Comparison of ENCODE assay signal across 17 cellular contexts in the genomic region with DNA sequence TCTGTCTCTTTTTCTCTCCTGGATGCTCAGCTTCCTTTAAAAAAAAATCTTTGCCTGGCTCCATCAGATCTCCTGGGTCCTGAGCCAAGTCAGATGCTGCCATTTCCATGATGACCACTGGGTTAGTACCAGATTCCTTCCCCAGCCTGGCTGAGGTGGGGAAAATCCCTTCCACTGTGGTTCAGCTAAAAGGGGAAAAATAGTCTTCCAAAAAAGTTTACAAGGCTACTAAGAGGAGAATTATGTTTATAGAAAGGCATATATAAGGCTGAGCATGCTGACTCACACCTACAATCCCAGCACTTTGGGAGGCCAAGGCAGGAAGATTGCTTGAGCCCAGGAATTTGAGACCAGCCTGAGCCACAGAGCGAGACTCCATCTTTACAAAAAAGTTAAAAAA. TPM values are rescaled to one million over a fixed set of nuclear protein-coding genes. Genes with fewer than 3 reads are reported as not detected.
DNase-seq lines count a peak whose midpoint lies in the region; ATAC-seq and TF ChIP-seq lines count a peak whose summit lies in the region.
"Had no signal": no experiment of that assay in that cellular context is flagged by ENCODE, and none has a peak within 500 bp of the region (broad histone marks: within the 10 kb centered on the region; RNA-seq: fewer than 3 reads in every experiment).

No MANE protein-coding gene starts in this region.

- CTCF ChIA-PET in BJ (lab: Yijun Ruan, JAX) = interaction anchor here (1.0 to 1.6 kb wide), 3 partner anchors 8 to 24 kb away, joined by 3 to 7 read pairs (median 3); no protein-coding TSS in a partner anchor

- no peaks in the 10 kb centered on the region for H3K27me3 ChIP-seq in BJ (ENCODE audit: control insufficient read depth, insufficient read depth, low read length)
- H3K27me3 ChIP-seq: BLaER1, SJSA1 had no signal

- H3K36me3 ChIP-seq in BJ (ENCODE audit: control insufficient read depth, insufficient read depth, low read length) = no peaks in the 10 kb centered on the region
- H3K36me3 ChIP-seq: BLaER1, SJSA1 had no signal

- H3K4me3 ChIP-seq in BJ (ENCODE audit: low read depth, low read length) = no peak overlapping the region
- H3K4me3 ChIP-seq: BLaER1, GM12878, SJSA1 had no signal

- no peaks in the 10 kb centered on the region for H3K9me3 Mint-ChIP-seq in HFFc6

- no peaks in the 10 kb centered on the region; the same call in 1 of the 2 replicates for H3K27me3 Mint-ChIP-seq in HFFc6 (ENCODE audit: insufficient read depth)

- no peak overlapping the region for H3K27ac Mint-ChIP-seq in HFFc6

- no peaks in the 10 kb centered on the region for H3K36me3 Mint-ChIP-seq in HFFc6 (ENCODE audit: low read depth)

- in situ Hi-C loops in ACHN (cut with HindIII; ENCODE audit: low pct_ligation_motif_present, low pct_unique_long_range_greater_than_20kb, low sequenced_read_pairs) = loop anchor here (25.0 kb wide), 1 partner anchor 183 kb away; the partner anchor contains the start of gene SLC17A8

- POLR2A ChIA-PET in BJ (lab: Charles Lee) = no interaction called here

- H3K4me1 Mint-ChIP-seq in HFFc6 (ENCODE audit: low read depth) = peaks cover 8% of the 10 kb centered on the region

- H3K4me3 Mint-ChIP-seq in HFFc6 = no peak overlapping the region

- TF ChIP-seq CTCF in BJ (IDR thresholded peaks at IDR 0.05; ENCODE audit: insufficient read depth, low read depth, low read length) (no peak), HFFc6 (IDR thresholded peaks at IDR 0.05) (no peak)

- DNase-seq in BJ (ENCODE audit: low read depth) (peak; percentile 26), HFFc6 (peak; percentile 7), astrocyte of the hippocampus (ENCODE audit: low read depth, low spot score) (peak; percentile 19), kidney tubule cell (ENCODE audit: low spot score) (peak; percentile 65), OCI-M2 (lab: John Stamatoyannopoulos, UW; ENCODE audit: unreplicated experiment) (no peak), ACHN (no peak)
- DNase-seq: KG1, MM.1S, NCI-H1105 treated with DMSO at 0.1 percent for 48 hours, NCI-H187 treated with DMSO at 0.1 percent for 48 hours, NCI-H2171 treated with DMSO at 0.1 percent for 48 hours, NCI-H510A had no signal

- no peak for ATAC-seq in activated CD4-positive, CD25-positive, alpha-beta regulatory T cell treated with anti-CD3 and anti-CD28 coated beads, Interleukin-2, amount 50 U/mL, for 24 hours
- no peak for ATAC-seq in HG02623 (IDR thresholded peaks at IDR 0.05; ENCODE audit: unreplicated experiment)
- ATAC-seq: GM12878 had no signal

RNA-seq across cellular contexts. Expression of gene GAS2L3, which starts 28.4 kb away (rescaled TPM):
- 4.9 and 10.5 TPM in 2 replicates for polyA plus RNA-seq in BJ (2011; rRNA removed)
- 5.9 and 7.8 TPM in 2 replicates for polyA minus RNA-seq in BJ (2011; rRNA and poly(A)+ RNA removed)
- 10 to 100 TPM; 10.0 to 25.2 (median 22.8) TPM for total RNA-seq in HFFc6 (2021; fragmentation: NEBNext Ultra II Directional; extraction: Animal tissue kit (Norgen Biotek cat#: 25700))

Comparison
In these comparisons a context has a peak if more than half of its experiments do, and no peak if none do; other contexts are left out.
1. DNase-seq: peak in BJ (single experiment), HFFc6 (single experiment), astrocyte of the hippocampus (single experiment) and kidney tubule cell (single experiment); none in OCI-M2 (single experiment) and ACHN (single experiment).